In the genomic region with DNA sequence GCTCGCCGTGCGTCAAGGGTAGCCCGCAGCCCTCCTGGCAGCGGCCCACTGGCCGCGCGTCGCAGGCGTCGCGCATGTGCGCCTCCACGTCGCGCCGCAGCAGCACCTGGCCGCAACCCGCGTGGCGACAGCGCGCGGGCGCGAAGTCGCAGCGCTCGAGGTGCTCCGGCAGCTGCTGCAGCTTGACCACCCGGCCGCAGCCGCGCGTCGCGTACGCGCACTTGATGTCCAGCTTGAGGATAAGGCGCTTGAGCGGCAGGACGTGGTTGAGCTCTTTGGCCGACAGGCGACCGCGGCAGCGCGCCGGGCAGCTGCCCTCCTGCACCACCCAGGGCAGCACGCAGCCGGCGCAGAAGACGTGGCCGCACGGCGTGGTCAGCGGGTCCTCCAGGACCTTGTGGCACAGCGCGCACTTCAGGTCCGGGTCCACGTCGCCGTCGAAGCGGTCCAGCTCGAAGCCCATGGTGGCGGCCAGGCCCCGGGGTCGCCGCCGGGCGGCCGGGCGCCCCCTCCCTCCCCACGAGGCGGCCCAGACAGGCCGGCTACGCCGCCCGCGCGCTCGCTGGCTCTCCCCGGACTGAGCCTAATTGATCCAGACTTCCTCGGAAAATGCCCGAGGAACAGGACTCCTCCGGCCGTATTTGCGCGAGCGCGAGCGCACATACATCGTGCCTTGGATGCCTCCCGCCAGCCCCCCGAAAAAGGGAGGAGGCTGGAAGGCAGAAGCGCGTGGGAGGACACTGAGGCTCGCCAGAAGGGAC, we compare ENCODE assay signal across 8 cellular contexts. TPM values are rescaled to one million over a fixed set of nuclear protein-coding genes. Genes with fewer than 3 reads are reported as not detected.
DNase-seq lines count a peak whose midpoint lies in the region; FAIRE-seq and TF ChIP-seq lines count a peak whose summit lies in the region.

A gene (minus strand): TSS at position 579 of the 761 bp plus-strand sequence.

- no peaks in the 10 kb centered on the region for H3K9me1 ChIP-seq in endothelial cell of umbilical vein (replicated peaks; ENCODE audit: control insufficient read depth, extremely low read depth, insufficient read depth, low read length)

- FAIRE-seq in endothelial cell of umbilical vein (lab: Jason Lieb, UNC), result no peak

- CTCF ChIA-PET in endothelial cell of umbilical vein (lab: Charles Lee), result no interaction called here

- no peaks in the 10 kb centered on the region for H4K20me1 ChIP-seq in BLaER1
- H4K20me1 ChIP-seq in endothelial cell of umbilical vein (replicated peaks; ENCODE audit: control insufficient read depth, extremely low read depth, insufficient read depth, low read length), result no peaks in the 10 kb centered on the region

- H3K36me3 ChIP-seq in BLaER1 (no peaks in the 10 kb centered on the region), endothelial cell of umbilical vein (ENCODE audit: control insufficient read depth in 2 of 2, extremely low read depth in 1 of 2, insufficient read depth in 2 of 2, low read length in 2 of 2) (no peaks in the 10 kb centered on the region), uterus (no peaks in the 10 kb centered on the region)

- TF ChIP-seq CTCF in endothelial cell of umbilical vein (IDR thresholded peaks at IDR 0.05; ENCODE audit: extremely low read depth in 1 of 2, insufficient read depth in 1 of 2, low read depth in 1 of 2, low read length in 2 of 2), result no peak
- peak in 1 of 4 experiments; percentile 2 for TF ChIP-seq CTCF in uterus (IDR thresholded peaks at IDR 0.05)

- DNase-seq in NCI-H510A treated with DMSO at 0.1 percent for 48 hours (lab: John Stamatoyannopoulos, UW) (peak; percentile 23), endothelial cell of umbilical vein (ENCODE audit: low read depth, low spot score) (peak; percentile 15), mesenteric fat pad (ENCODE audit: low spot score) (no peak), uterus (peak; percentile 83 to 85), cerebellar nuclear complex (lab: John Stamatoyannopoulos, UW) (no peak), NAMALWA (ENCODE audit: low spot score) (no peak), pons (ENCODE audit: low spot score) (no peak)

- H3K4me3 ChIP-seq in BLaER1 (no peak within 1 kb of the TSS), endothelial cell of umbilical vein (replicated peaks in 1 of 3; ENCODE audit: insufficient read depth in 1 of 3, low read depth in 1 of 3, low read length in 3 of 3) (no peak within 1 kb of the TSS), uterus (peak within 1 kb of the TSS; percentile 62 to 92)

- H3K27me3 ChIP-seq in BLaER1, result no peaks in the 10 kb centered on the region
- H3K27me3 ChIP-seq in endothelial cell of umbilical vein (ENCODE audit: control insufficient read depth in 2 of 2, insufficient read depth in 2 of 2, low read length in 2 of 2), result peaks cover 5% of the 10 kb centered on the region in 2 experiments
- H3K27me3 ChIP-seq in uterus, result no peaks in the 10 kb centered on the region

- H2AFZ ChIP-seq in endothelial cell of umbilical vein (ENCODE audit: low read depth, low read length), result peak within 1 kb of the TSS; percentile 13

- no TSS peak for BruUV-seq in endothelial cell of umbilical vein (replicated peaks; lab: Mats Ljungman, UMichigan)

- H3K4me1 ChIP-seq in BLaER1 (peaks cover 32% of the 10 kb centered on the region), endothelial cell of umbilical vein (ENCODE audit: control insufficient read depth, extremely low read depth, insufficient read depth, low read length) (no peaks in the 10 kb centered on the region), uterus (peaks cover 0 to 6% of the 10 kb centered on the region in 2 donors)

- peak within 1 kb of the TSS; percentile 59 for H3K4me2 ChIP-seq in BLaER1
- peak within 1 kb of the TSS; percentile 53 for H3K4me2 ChIP-seq in endothelial cell of umbilical vein (ENCODE audit: insufficient read depth, low read length)

- H3K27ac ChIP-seq in BLaER1 (no peak within 1 kb of the TSS), endothelial cell of umbilical vein (ENCODE audit: insufficient read depth, low read depth, low read length) (no peak within 1 kb of the TSS), uterus (peak within 1 kb of the TSS; percentile 86 to 96)

- H3K9ac ChIP-seq in BLaER1, result no peak within 1 kb of the TSS
- H3K9ac ChIP-seq in endothelial cell of umbilical vein (replicated peaks; ENCODE audit: extremely low read depth, insufficient read depth, low read length), result no peak within 1 kb of the TSS

- no peak for TF ChIP-seq POLR2A in endothelial cell of umbilical vein (IDR thresholded peaks at IDR 0.05; ENCODE audit: low read depth, low read length)
- peak; percentile 74 to 84 for TF ChIP-seq POLR2A in uterus (IDR thresholded peaks at IDR 0.05)

- intact Hi-C loops in endothelial cell of umbilical vein (cut with micrococcal nuclease) (no loop called here), uterus (cut with DNase I; ENCODE audit: low total_unique reads) (no loop called here)

- POLR2A ChIA-PET in endothelial cell of umbilical vein (lab: Charles Lee), result no interaction called here

- peaks cover 18% of the 10 kb centered on the region for H3K9me3 ChIP-seq in BLaER1
- H3K9me3 ChIP-seq in endothelial cell of umbilical vein (replicated peaks; ENCODE audit: control insufficient read depth, insufficient read depth, low read length), result no peaks in the 10 kb centered on the region
- H3K9me3 ChIP-seq in uterus, result no peaks in the 10 kb centered on the region

- no peaks in the 10 kb centered on the region for H3K79me2 ChIP-seq in endothelial cell of umbilical vein (ENCODE audit: control insufficient read depth, insufficient read depth, low read length)

- dilution Hi-C loops in endothelial cell of umbilical vein (cut with MboI; ENCODE audit: extremely low pct_ligation_motif_present, low sequenced_read_pairs), result no loop called here

TF ChIP-seq in endothelial cell of umbilical vein, 7 proteins besides CTCF, POLR2A, EP300 and RAD21:
- no peak for TF ChIP-seq POLR2AphosphoS5 (IDR thresholded peaks at IDR 0.05; ENCODE audit: insufficient read depth, low read depth, low read length)
- TF ChIP-seq EZH2 (IDR thresholded peaks at IDR 0.05; ENCODE audit: borderline replicate concordance, low read depth, low read length, severe bottlenecking), result no peak
- TF ChIP-seq GATA2 (IDR thresholded peaks at IDR 0.05; ENCODE audit: insufficient read depth, insufficient read length, low read depth, low read length), result no peak
- no peak for TF ChIP-seq FOS (IDR thresholded peaks at IDR 0.05; ENCODE audit: borderline replicate concordance, insufficient read depth, low read length)
- TF ChIP-seq, protein P1, sequence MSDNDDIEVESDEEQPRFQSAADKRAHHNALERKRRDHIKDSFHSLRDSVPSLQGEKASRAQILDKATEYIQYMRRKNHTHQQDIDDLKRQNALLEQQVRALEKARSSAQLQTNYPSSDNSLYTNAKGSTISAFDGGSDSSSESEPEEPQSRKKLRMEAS (IDR thresholded peaks at IDR 0.05; ENCODE audit: insufficient read depth, insufficient read length), result no peak
- TF ChIP-seq JUN (IDR thresholded peaks at IDR 0.05; ENCODE audit: borderline replicate concordance, insufficient read depth, insufficient read length, low read depth), result no peak
- TF ChIP-seq MYC (IDR thresholded peaks at IDR 0.05; ENCODE audit: low read depth, low read length), result no peak
TF ChIP-seq in endothelial cell of umbilical vein: peak in this region for 0.

RNA-seq across cellular contexts. Expression of the gene that starts here (rescaled TPM):
- total RNA-seq in endothelial cell of umbilical vein (not detected in 2 replicates), mesenteric fat pad (52.8 TPM), uterus (100 to 1,000 TPM in 2 of 4 donors, 10 to 100 TPM in 2; 87.3 to 268 (median 107) TPM)
- polyA plus RNA-seq in endothelial cell of umbilical vein, result not detected in 2 replicates
- polyA plus RNA-seq in endothelial cell of umbilical vein (2011; cell fraction: cytosol; rRNA removed), result not detected in 2 replicates
- polyA plus RNA-seq in endothelial cell of umbilical vein (2011; cell fraction: nucleus; rRNA removed), result not detected in 2 replicates
- polyA plus RNA-seq in endothelial cell of umbilical vein (2012), result 0.16 and 0.30 TPM in 2 replicates
- polyA minus RNA-seq in endothelial cell of umbilical vein, result not detected in 2 replicates
- polyA minus RNA-seq in endothelial cell of umbilical vein (2011; cell fraction: cytosol; rRNA and poly(A)+ RNA removed), result not detected
- polyA minus RNA-seq in endothelial cell of umbilical vein (2011; cell fraction: nucleus; rRNA and poly(A)+ RNA removed), result not detected in 2 replicates

Comparison
In these comparisons a context has a peak if more than half of its experiments do, and no peak if none do; other contexts are left out.
1. RNA of the gene that starts here (total RNA-seq): 87.3 to 268 TPM in uterus and 52.8 TPM in mesenteric fat pad (single experiment); not detected in endothelial cell of umbilical vein; every median in the first group is over 10 times any median in the second.
2. Peak in DNase-seq and H3K4me2 ChIP-seq in endothelial cell of umbilical vein; RNA of the gene not detected or under 1 TPM.
3. H3K27ac ChIP-seq: peak in uterus (2 of 2); none in BLaER1 (single experiment) and endothelial cell of umbilical vein (single experiment).
4. H3K4me3 ChIP-seq: peak in uterus (2 of 2); none in BLaER1 (single experiment) and endothelial cell of umbilical vein (0 of 3).
5. DNase-seq: peak in NCI-H510A treated with DMSO at 0.1 percent for 48 hours (single experiment) and uterus (2 of 2); none in mesenteric fat pad (single experiment), cerebellar nuclear complex (0 of 2), NAMALWA (single experiment) and pons (single experiment).